18 cellular contexts compared by ENCODE assay signal in the genomic region with DNA sequence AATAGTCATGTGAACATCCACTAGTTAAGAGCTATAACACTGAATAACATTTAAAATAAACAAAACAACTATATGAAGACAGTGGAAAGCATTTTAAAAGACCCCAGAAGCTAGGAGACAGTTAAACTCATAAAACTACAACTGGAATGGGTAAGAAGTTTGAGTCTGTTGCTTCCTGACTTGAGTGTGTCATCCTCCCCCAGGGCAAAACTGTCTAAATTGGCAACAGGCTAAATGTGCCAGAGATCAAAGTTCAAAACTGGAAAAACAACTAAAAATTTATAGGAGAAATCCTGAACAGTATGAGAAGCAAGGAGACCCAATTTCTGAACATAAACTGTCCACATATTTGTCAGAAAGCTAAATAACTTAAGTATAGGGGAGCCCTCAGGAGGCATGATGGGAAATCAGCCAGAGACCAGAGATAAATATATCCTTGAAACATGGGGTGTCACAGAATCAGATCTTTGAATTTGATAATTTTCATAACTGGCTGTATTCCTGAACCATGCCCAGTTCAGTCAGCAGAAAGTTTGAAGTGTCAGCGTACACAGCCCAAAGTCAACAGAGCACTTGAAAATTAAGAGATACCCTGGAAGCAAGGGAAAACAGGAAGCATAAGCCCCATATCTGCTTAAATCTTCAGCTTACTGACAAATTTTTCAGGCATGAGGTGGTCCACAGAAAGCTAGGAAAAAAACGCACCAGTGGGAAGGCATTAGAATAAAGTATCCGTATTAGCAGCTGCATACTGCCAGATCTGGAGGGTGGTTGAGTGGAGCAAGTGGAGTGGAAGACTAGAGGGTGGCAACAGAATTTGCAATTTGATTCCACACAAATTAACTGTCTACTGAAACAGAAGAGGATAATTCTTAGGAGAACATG.
A peak's percentile ranks its signal among the peaks of the same experiment; 100 is the strongest.
DNase-seq lines count a peak whose midpoint lies in the region; ATAC-seq, FAIRE-seq and TF ChIP-seq lines count a peak whose summit lies in the region.
"Had no signal": no experiment of that assay in that cellular context is flagged by ENCODE, and none has a peak within 500 bp of the region (broad histone marks: within the 10 kb centered on the region; RNA-seq: fewer than 3 reads in every experiment).

No MANE protein-coding gene starts in this region.

- no peaks in the 10 kb centered on the region for H3K27me3 Mint-ChIP-seq in MCF 10A (ENCODE audit: insufficient read depth, unreplicated experiment)
- H3K27me3 Mint-ChIP-seq in immature natural killer cell (ENCODE audit: low read depth in 3 of 3) = peaks cover 2 to 4% (median 4%) of the 10 kb centered on the region in 3 donors
- peaks cover 26% of the 10 kb centered on the region for H3K27me3 Mint-ChIP-seq in activated T-helper 17 cell treated with anti-CD3 and anti-CD28 coated beads, Interleukin-2, amount 50 U/mL, for 72 hours

- H3K9ac ChIP-seq in PC-3 (ENCODE audit: low read length) (no peak overlapping the region), smooth muscle cell (ENCODE audit: low read depth) (no peak overlapping the region)

- H3K36me3 ChIP-seq in breast epithelium (no peaks in the 10 kb centered on the region), PC-3 (ENCODE audit: low read depth, low read length) (no peaks in the 10 kb centered on the region), smooth muscle cell (ENCODE audit: low read depth) (no peaks in the 10 kb centered on the region)
- H3K36me3 ChIP-seq: HAP-1 had no signal

- 40% methylated on average over 3 of the region's 3 CpGs for WGBS in smooth muscle cell (ENCODE audit: low lambda C conversion rate)

- H3K79me2 ChIP-seq in PC-3 (ENCODE audit: low read length) (no peaks in the 10 kb centered on the region), smooth muscle cell (ENCODE audit: low read depth) (no peaks in the 10 kb centered on the region)

- H3K27ac Mint-ChIP-seq in MCF 10A (ENCODE audit: low read depth, unreplicated experiment) (no peak overlapping the region), immature natural killer cell (no peak overlapping the region)
- no peak overlapping the region for H3K27ac Mint-ChIP-seq in activated T-helper 17 cell treated with anti-CD3 and anti-CD28 coated beads, Interleukin-2, amount 50 U/mL, for 72 hours

- FAIRE-seq in GM12892 (lab: Jason Lieb, UNC) = no peak
- FAIRE-seq: A204.1, RCC 7860 had no signal

- intact Hi-C loops in MCF 10A (cut with micrococcal nuclease) = no loop called here
- intact Hi-C loops in breast epithelium (cut with DNase I; ENCODE audit: low total_unique reads) = no loop called here
- intact Hi-C loops in PC-3 (cut with micrococcal nuclease) = no loop called here

- H3K27me3 ChIP-seq in breast epithelium (no peaks in the 10 kb centered on the region), PC-3 (ENCODE audit: low read length) (no peaks in the 10 kb centered on the region), smooth muscle cell (ENCODE audit: low read depth) (no peaks in the 10 kb centered on the region)

- BruUV-seq in MCF 10A (replicated peaks; lab: Mats Ljungman, UMichigan) (no TSS peak), PC-3 (replicated peaks; lab: Mats Ljungman, UMichigan) (no TSS peak)

- POLR2A ChIA-PET in MCF 10A (lab: Yijun Ruan, JAX) = no interaction called here
- POLR2A ChIA-PET in PC-3 (lab: Charles Lee; ENCODE audit: unreplicated experiment) = no interaction called here

- peak overlapping the region; percentile 64 for H3K4me2 ChIP-seq in PC-3 (ENCODE audit: low read length)
- H3K4me2 ChIP-seq in smooth muscle cell = no peak overlapping the region

- TF ChIP-seq CTCF in MCF 10A (IDR thresholded peaks at IDR 0.05; ENCODE audit: unreplicated experiment) (no peak), breast epithelium (IDR thresholded peaks at IDR 0.05) (no peak), PC-3 (conservative IDR thresholded peaks at IDR 0.05; ENCODE audit: low read depth, low read length) (no peak), epithelial cell of esophagus (IDR thresholded peaks at IDR 0.05; ENCODE audit: insufficient read depth, low read depth, low read length, missing control alignments) (no peak), smooth muscle cell (IDR thresholded peaks at IDR 0.05; ENCODE audit: borderline replicate concordance, insufficient read depth, poor library complexity, severe bottlenecking) (no peak)

- H2AFZ ChIP-seq in PC-3 (ENCODE audit: low read length) = no peak overlapping the region
- no peak overlapping the region for H2AFZ ChIP-seq in smooth muscle cell (ENCODE audit: low read depth)

- H3F3A ChIP-seq in PC-3 (ENCODE audit: low read length, unreplicated experiment) (no peaks in the 10 kb centered on the region), smooth muscle cell (ENCODE audit: low read depth) (no peaks in the 10 kb centered on the region)

- H3K9me2 ChIP-seq in PC-3 (replicated peaks; ENCODE audit: low read length) = no peaks in the 10 kb centered on the region

- H4K20me1 ChIP-seq in PC-3 (ENCODE audit: low read length) = no peaks in the 10 kb centered on the region
- no peaks in the 10 kb centered on the region for H4K20me1 ChIP-seq in smooth muscle cell (ENCODE audit: low read depth)

- H3K4me1 ChIP-seq in breast epithelium (no peaks in the 10 kb centered on the region), PC-3 (ENCODE audit: insufficient read depth, low read length) (peaks cover 24% of the 10 kb centered on the region), smooth muscle cell (ENCODE audit: low read depth) (no peaks in the 10 kb centered on the region)
- H3K4me1 ChIP-seq: HAP-1 had no signal

- no peak overlapping the region for H3K4me3 Mint-ChIP-seq in MCF 10A (ENCODE audit: unreplicated experiment)
- H3K4me3 Mint-ChIP-seq in immature natural killer cell = no peak overlapping the region
- no peak overlapping the region for H3K4me3 Mint-ChIP-seq in activated T-helper 17 cell treated with anti-CD3 and anti-CD28 coated beads, Interleukin-2, amount 50 U/mL, for 72 hours

- no peaks in the 10 kb centered on the region for H3K36me3 Mint-ChIP-seq in MCF 10A (ENCODE audit: insufficient read depth, unreplicated experiment)
- H3K36me3 Mint-ChIP-seq in immature natural killer cell = no peaks in the 10 kb centered on the region
- no peaks in the 10 kb centered on the region for H3K36me3 Mint-ChIP-seq in activated T-helper 17 cell treated with anti-CD3 and anti-CD28 coated beads, Interleukin-2, amount 50 U/mL, for 72 hours (ENCODE audit: low read depth)

- H3K9me3 Mint-ChIP-seq in MCF 10A (ENCODE audit: unreplicated experiment) (no peaks in the 10 kb centered on the region), immature natural killer cell (peaks cover 0 to 20% (median 4%) of the 10 kb centered on the region in 6 donors)
- H3K9me3 Mint-ChIP-seq in activated T-helper 17 cell treated with anti-CD3 and anti-CD28 coated beads, Interleukin-2, amount 50 U/mL, for 72 hours = peaks cover 5% of the 10 kb centered on the region

- peak; percentile 40; the same call in 1 of the 2 replicates for ATAC-seq in PC-3
- no peak for ATAC-seq in activated T-helper 17 cell treated with anti-CD3 and anti-CD28 coated beads, Interleukin-2, amount 50 U/mL, for 72 hours (replicated peaks)

- CTCF ChIA-PET in MCF 10A (lab: Yijun Ruan, JAX) (interaction anchor here (0.7 to 2.0 kb wide), 3 partner anchors 24 to 112 kb away, joined by 3 to 4 read pairs (median 4); no protein-coding TSS in a partner anchor), PC-3 (lab: Charles Lee) (no interaction called here)

- peaks cover 8% of the 10 kb centered on the region for H3K4me1 Mint-ChIP-seq in MCF 10A (ENCODE audit: insufficient read depth, unreplicated experiment)
- no peaks in the 10 kb centered on the region for H3K4me1 Mint-ChIP-seq in immature natural killer cell
- H3K4me1 Mint-ChIP-seq in activated T-helper 17 cell treated with anti-CD3 and anti-CD28 coated beads, Interleukin-2, amount 50 U/mL, for 72 hours = no peaks in the 10 kb centered on the region

- H3K27ac ChIP-seq in breast epithelium (no peak overlapping the region), PC-3 (ENCODE audit: low read length) (peak overlapping the region; percentile 30), smooth muscle cell (ENCODE audit: low read depth) (peak overlapping the region; percentile 54)
- H3K27ac ChIP-seq: C4-2B had no signal

- TF ChIP-seq POLR2A in breast epithelium (IDR thresholded peaks at IDR 0.05) = no peak
- no peak for TF ChIP-seq POLR2A in GM12892 (IDR thresholded peaks at IDR 0.05; ENCODE audit: low read depth, low read length)

- H3K9me3 ChIP-seq in breast epithelium (peaks cover 6% of the 10 kb centered on the region in 2 donors), PC-3 (ENCODE audit: low read length) (no peaks in the 10 kb centered on the region), smooth muscle cell (replicated peaks; ENCODE audit: low read depth) (no peaks in the 10 kb centered on the region)
- H3K9me3 ChIP-seq: HAP-1 had no signal

- peak; percentile 44 for DNase-seq in MCF 10A (ENCODE audit: unreplicated experiment)
- DNase-seq in breast epithelium (ENCODE audit: low spot score in 2 of 2) = no peak
- DNase-seq in PC-3 = peak; percentile 71
- DNase-seq in epithelial cell of esophagus (ENCODE audit: low read depth) = peak; percentile 74
- DNase-seq in smooth muscle cell (lab: John Stamatoyannopoulos, UW; ENCODE audit: unreplicated experiment) = no peak
- DNase-seq in GM12892 (ENCODE audit: insufficient read length) = no peak
- no peak for DNase-seq in immature natural killer cell
- DNase-seq: COR-L47, NCI-H1048, NCI-H1436 treated with DMSO at 0.1 percent for 48 hours, NCI-H2029 treated with DMSO at 0.1 percent for 48 hours, NCI-H2227 treated with DMSO at 0.1 percent for 48 hours, NCI-H524 had no signal

- H3K4me3 ChIP-seq in breast epithelium = no peak overlapping the region
- H3K4me3 ChIP-seq in PC-3 (ENCODE audit: low read length) = peak overlapping the region; percentile 11; the same call in 1 of the 2 replicates
- no peak overlapping the region for H3K4me3 ChIP-seq in epithelial cell of esophagus (ENCODE audit: low read length)
- H3K4me3 ChIP-seq in smooth muscle cell = no peak overlapping the region
- H3K4me3 ChIP-seq: HAP-1 had no signal

Comparison
In these comparisons a context has a peak if more than half of its experiments do, and no peak if none do; other contexts are left out.
1. DNase-seq: peak in MCF 10A (single experiment), PC-3 (single experiment) and epithelial cell of esophagus (single experiment); none in breast epithelium (0 of 2), smooth muscle cell (single experiment), GM12892 (single experiment) and immature natural killer cell (0 of 3).
2. H3K27ac ChIP-seq: peak in PC-3 (single experiment) and smooth muscle cell (single experiment); none in breast epithelium (0 of 2).